8 cellular contexts compared by ENCODE assay signal in the genomic region with DNA sequence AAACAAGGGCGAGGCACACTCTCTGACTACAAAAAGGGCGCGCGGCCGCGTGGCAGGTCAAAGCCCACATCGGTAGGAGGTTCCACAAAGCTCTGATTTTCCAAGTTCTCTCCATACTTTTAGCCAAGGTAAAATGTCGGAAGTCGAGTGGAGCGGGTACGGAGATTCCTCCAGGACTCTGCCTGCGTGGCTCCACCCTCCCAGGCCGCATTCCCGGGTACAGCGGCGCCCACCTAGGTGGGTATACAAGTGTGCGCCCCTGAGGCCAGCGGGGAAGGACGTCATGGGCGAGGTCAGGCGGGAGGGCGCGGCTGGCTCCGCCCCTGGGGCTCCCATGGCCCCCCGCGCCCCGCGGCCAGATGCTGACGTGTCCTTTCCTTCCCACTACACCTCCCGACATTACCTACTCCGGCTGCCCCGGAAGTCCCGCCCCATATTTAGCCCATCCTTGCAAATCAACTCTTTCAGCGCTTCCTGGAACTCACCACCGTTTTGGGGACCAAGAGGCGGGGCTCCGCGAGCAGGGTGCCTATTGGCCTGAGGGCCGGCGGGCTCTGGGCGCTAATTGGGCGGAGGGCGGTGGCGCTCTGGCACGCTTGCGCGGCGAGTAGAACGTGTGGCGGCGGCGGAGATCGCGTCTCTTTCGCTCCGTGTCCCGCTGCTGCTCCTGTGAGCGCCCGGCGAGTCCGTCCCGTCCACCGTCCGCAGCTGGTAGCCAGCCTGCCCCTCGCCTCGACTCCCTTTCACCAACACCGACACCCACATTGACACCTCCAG. TPM values are rescaled to one million over a fixed set of nuclear protein-coding genes. Genes with fewer than 3 reads are reported as not detected.
A peak's percentile ranks its signal among the peaks of the same experiment; 100 is the strongest.
DNase-seq lines count a peak whose midpoint lies in the region; ATAC-seq and TF ChIP-seq lines count a peak whose summit lies in the region.

TSS of gene SND1 (plus strand) at position 639 of the 777 bp plus-strand sequence. CDS start 180 bp downstream, outside the sequence.

- peaks cover 0 to 2% (median 2%) of the 10 kb centered on the region in 3 donors for H3K27me3 Mint-ChIP-seq in CD14-positive monocyte (ENCODE audit: low read depth in 3 of 3)

- H3K4me1 Mint-ChIP-seq in CD14-positive monocyte = peaks cover 49% of the 10 kb centered on the region

- no peaks in the 10 kb centered on the region for H3K36me3 ChIP-seq in left lung

- H3K36me3 Mint-ChIP-seq in CD14-positive monocyte = peaks cover 2 to 4% of the 10 kb centered on the region in 2 donors

- H3K4me1 ChIP-seq in left lung = peaks cover 7 to 46% of the 10 kb centered on the region in 2 donors

- intact Hi-C loops in CD14-positive monocyte (cut with micrococcal nuclease) = loop anchor here (2.0 to 10.0 kb wide), 3 partner anchors 63 to 257 kb away; partner anchors contain the start of genes ARF5 (in 2 of the 2), GCC1 (in 1 of the 2) and ZNF800 (in 1 of the 2)
- intact Hi-C loops in left lung (cut with DNase I) = no loop called here

- peak within 1 kb of the TSS; percentile 98 to 99 for H3K4me3 Mint-ChIP-seq in CD14-positive monocyte

- no peaks in the 10 kb centered on the region for H3K9me3 ChIP-seq in left lung

- no peak for TF ChIP-seq CTCF in CD14-positive monocyte (IDR thresholded peaks at IDR 0.05)
- no peak for TF ChIP-seq CTCF in left lung (IDR thresholded peaks at IDR 0.05)

- peak within 1 kb of the TSS; percentile 85 to 94 for H3K4me3 ChIP-seq in left lung

- peak within 1 kb of the TSS; percentile 91 to 98 (median 97) for H3K27ac Mint-ChIP-seq in CD14-positive monocyte

- peaks cover 0 to 7% (median 0%) of the 10 kb centered on the region in 7 donors for H3K9me3 Mint-ChIP-seq in CD14-positive monocyte

- DNase-seq in CD14-positive monocyte (ENCODE audit: low spot score) (peak; percentile 99), NCI-H82 (lab: John Stamatoyannopoulos, UW) (peak; percentile 99), dermis blood vessel endothelial cell (peak; percentile 99), left lung (peak; percentile 99 to 100)
- DNase-seq in activated CD4-positive, alpha-beta T cell treated with anti-CD3 and anti-CD28 coated beads, Interleukin-2, amount 50 U/mL, for 48 hours = peak; percentile 99
- DNase-seq in stimulated activated CD4-positive, alpha-beta T cell treated with anti-CD3 and anti-CD28 coated beads, Interleukin-4, amount 100 ng/mL, for 1 hour = peak; percentile 98

- H3K27me3 ChIP-seq in left lung = no peaks in the 10 kb centered on the region

- H3K27ac ChIP-seq in left lung = peak within 1 kb of the TSS; percentile 91 to 95

- peak; percentile 95 for ATAC-seq in GM19397 (IDR thresholded peaks at IDR 0.05; ENCODE audit: unreplicated experiment)
- peak; percentile 95 for ATAC-seq in HG03571 (IDR thresholded peaks at IDR 0.05; ENCODE audit: unreplicated experiment)
- peak; percentile 97 for ATAC-seq in left lung

RNA-seq across cellular contexts. Expression of gene SND1, which starts in this region (rescaled TPM):
- polyA plus RNA-seq in CD14-positive monocyte = 10 to 100 TPM; 79.8 to 97.3 TPM
- total RNA-seq in dermis blood vessel endothelial cell = 179 and 239 TPM in 2 replicates
- 100 to 1,000 TPM; 167 to 229 TPM for total RNA-seq in left lung

Comparison
In these comparisons a context has a peak if more than half of its experiments do, and no peak if none do; other contexts are left out.
1. Peak in every context shown above with its lines: DNase-seq, ATAC-seq, H3K4me3 ChIP-seq and H3K27ac ChIP-seq.
2. intact Hi-C loops: an anchor here in CD14-positive monocyte (2.0 to 10.0 kb wide); none called in left lung.